8 cellular contexts compared by ENCODE assay signal in the genomic region with DNA sequence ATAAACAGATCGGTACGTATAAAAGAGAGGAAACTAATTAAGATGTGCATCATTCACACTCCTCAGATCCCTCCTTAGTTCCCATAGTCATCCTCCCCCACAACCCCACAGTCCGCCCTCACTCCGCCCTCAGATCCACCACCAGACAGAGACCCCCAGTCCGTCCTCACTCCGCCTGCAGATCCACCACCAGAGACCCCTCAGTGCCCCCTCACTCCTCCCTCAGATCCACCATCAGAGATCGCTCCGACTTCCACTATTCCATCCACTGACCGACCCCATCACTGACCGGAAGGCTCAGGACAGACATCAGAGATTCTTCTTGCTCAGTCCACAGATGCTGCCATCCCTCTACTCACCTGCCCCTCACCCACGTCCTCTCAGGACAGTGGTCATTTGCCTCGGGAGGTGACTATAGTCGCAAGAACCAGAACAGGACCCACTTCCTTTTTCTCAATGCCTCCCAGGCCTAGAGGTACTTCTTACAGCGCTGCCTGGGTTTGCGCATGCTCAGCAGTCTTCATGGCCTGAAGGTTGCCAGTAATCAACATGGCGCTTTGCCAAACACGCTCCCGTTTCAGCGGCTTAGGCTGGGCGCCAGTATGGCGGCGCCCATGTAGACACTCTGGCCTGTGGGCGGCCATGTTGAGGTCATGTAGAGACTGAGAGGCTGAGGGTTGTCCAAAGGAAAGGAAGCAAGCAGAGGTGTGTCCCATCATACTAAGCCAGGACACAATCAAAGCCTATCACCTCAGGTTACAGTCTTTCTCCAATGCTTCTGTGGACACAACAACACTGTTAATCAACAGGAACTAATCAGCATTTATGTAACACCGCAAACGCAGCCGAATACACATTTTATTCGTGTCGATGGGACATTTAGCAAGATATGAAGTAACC. TPM values are rescaled to one million over a fixed set of nuclear protein-coding genes. Genes with fewer than 3 reads are reported as not detected.
DNase-seq lines count a peak whose midpoint lies in the region; ATAC-seq lines count a peak whose summit lies in the region.

A gene (minus strand): TSS at position 508 of the 900 bp plus-strand sequence. CDS start 3,009 bp downstream, outside the sequence.

- H3K36me3 ChIP-seq in endocrine pancreas (ENCODE audit: control insufficient read depth, insufficient read depth, low read length) (no peaks in the 10 kb centered on the region), mesendoderm (ENCODE audit: control insufficient read depth, insufficient read depth, low read length) (no peaks in the 10 kb centered on the region)

- no peak within 1 kb of the TSS for H3K27ac ChIP-seq in mesendoderm (ENCODE audit: low read depth, low read length)

- no peaks in the 10 kb centered on the region for H3K27me3 ChIP-seq in endocrine pancreas (ENCODE audit: control insufficient read depth, insufficient read depth, low read length)
- no peaks in the 10 kb centered on the region for H3K27me3 ChIP-seq in mesendoderm (ENCODE audit: insufficient read depth, low read length, poor library complexity)

- H2BK120ac ChIP-seq in mesendoderm (ENCODE audit: low read depth, low read length) = no peak within 1 kb of the TSS

- H3K79me2 ChIP-seq in mesendoderm (ENCODE audit: control insufficient read depth, insufficient read depth, low read length) = peaks cover 5% of the 10 kb centered on the region

- H2BK5ac ChIP-seq in mesendoderm (ENCODE audit: low read length) = peak within 1 kb of the TSS; percentile 68

- H3K4ac ChIP-seq in mesendoderm (ENCODE audit: low read depth, low read length) = no peak within 1 kb of the TSS

- H3K79me1 ChIP-seq in mesendoderm (ENCODE audit: low read length) = peaks cover 4% of the 10 kb centered on the region

- no peaks in the 10 kb centered on the region for H3K9me3 ChIP-seq in endocrine pancreas (ENCODE audit: control insufficient read depth, low read length)

- no peak within 1 kb of the TSS for H3K23ac ChIP-seq in mesendoderm (ENCODE audit: low read length)

- no CpG with 5 or more reads among the region's 28 CpGs for WGBS in mesendoderm (ENCODE audit: extremely low coverage, insufficient coverage, low lambda C conversion rate)

- H3K4me1 ChIP-seq in endocrine pancreas (ENCODE audit: control insufficient read depth, insufficient read depth, low read length) (peaks cover 16% of the 10 kb centered on the region), mesendoderm (ENCODE audit: control insufficient read depth, low read depth, low read length) (no peaks in the 10 kb centered on the region)

- no peak within 1 kb of the TSS for H2AK5ac ChIP-seq in mesendoderm (ENCODE audit: low read length)

- peak within 1 kb of the TSS; percentile 95 for H3K9ac ChIP-seq in endocrine pancreas (ENCODE audit: control insufficient read depth, insufficient read depth, low read length)
- H3K9ac ChIP-seq in mesendoderm (ENCODE audit: low read length) = peak within 1 kb of the TSS; percentile 84

- DNase-seq in COLO668 (lab: John Stamatoyannopoulos, UW; ENCODE audit: unreplicated experiment) (peak; percentile 98), HT1080 (ENCODE audit: low read depth) (peak; percentile 96), NOMO-1 treated with DMSO at 0.1 percent for 48 hours (lab: John Stamatoyannopoulos, UW; ENCODE audit: unreplicated experiment) (peak; percentile 98), mesendoderm (peak; percentile 99)
- DNase-seq in activated CD8-positive, alpha-beta memory T cell treated with anti-CD3 and anti-CD28 coated beads for 48 hours (ENCODE audit: low read depth in 2 of 3, low spot score in 2 of 3) = peak; percentile 85 to 93 (median 86)
- peak; percentile 94 for DNase-seq in stimulated activated CD8-positive, alpha-beta memory T cell treated with anti-CD3 and anti-CD28 coated beads, Interleukin-15, amount 100 ng/mL, for 1 hour (ENCODE audit: low read depth)

- H3K18ac ChIP-seq in mesendoderm (ENCODE audit: low read length) = no peak within 1 kb of the TSS

- H2BK15ac ChIP-seq in mesendoderm (replicated peaks; ENCODE audit: low read depth) = no peak within 1 kb of the TSS

- peak within 1 kb of the TSS; percentile 90 for H3K56ac ChIP-seq in mesendoderm (ENCODE audit: low read length)

- H3K4me2 ChIP-seq in mesendoderm (ENCODE audit: low read length) = peak within 1 kb of the TSS; percentile 21

- peak within 1 kb of the TSS; percentile 81 for H3K4me3 ChIP-seq in endocrine pancreas (ENCODE audit: control insufficient read depth, insufficient read depth, low read length)
- H3K4me3 ChIP-seq in mesendoderm (ENCODE audit: low read length) = peak within 1 kb of the TSS; percentile 82

- no peak within 1 kb of the TSS for H4K5ac ChIP-seq in mesendoderm (ENCODE audit: low read length)

- ATAC-seq in GM21360 (IDR thresholded peaks at IDR 0.05; ENCODE audit: unreplicated experiment) = peak; percentile 97

- H4K8ac ChIP-seq in mesendoderm (ENCODE audit: low read depth, low read length) = no peak within 1 kb of the TSS

RNA-seq across cellular contexts. Expression of the gene that starts here (rescaled TPM):
- 4.9 and 5.5 TPM in 2 replicates for total RNA-seq in HT1080 (2014; rRNA removed; shearing (Covaris generic))
- 2.0 and 3.1 TPM in 2 replicates for polyA plus RNA-seq in HT1080 (2015; cell fraction: cytosol; rRNA removed)
- polyA plus RNA-seq in HT1080 (2015; cell fraction: nucleus; rRNA removed) = 4.7 and 5.3 TPM in 2 replicates
- polyA plus RNA-seq in mesendoderm (2013, experiment 1 of 2) = 3.4 TPM
- 3.2 TPM for polyA plus RNA-seq in mesendoderm (2013, experiment 2 of 2)
